In genomic region chr9:36401179-36401740, GRCh38 we compare ENCODE assay signal across 8 cellular contexts. TPM values are rescaled to one million over a fixed set of nuclear protein-coding genes. Genes with fewer than 3 reads are reported as not detected.
DNase-seq lines count a peak whose midpoint lies in the region; ATAC-seq and TF ChIP-seq lines count a peak whose summit lies in the region.

No MANE protein-coding gene starts in this region.

- peaks cover 56% of the 10 kb centered on the region for H3K79me2 ChIP-seq in osteoblast (ENCODE audit: insufficient read depth, low read length)

- H3K36me3 ChIP-seq in osteoblast (ENCODE audit: insufficient read depth, low read length): peaks cover 2% of the 10 kb centered on the region

- peaks cover 28% of the 10 kb centered on the region for H3K36me3 Mint-ChIP-seq in CD4-positive, alpha-beta T cell (ENCODE audit: low read depth)
- H3K36me3 Mint-ChIP-seq in activated naive CD8-positive, alpha-beta T cell: peaks cover 2% of the 10 kb centered on the region
- no peaks in the 10 kb centered on the region for H3K36me3 Mint-ChIP-seq in glutamatergic neuron (ENCODE audit: unreplicated experiment)

- peak; percentile 72 for ATAC-seq in CD4-positive, alpha-beta T cell (ENCODE audit: poor library complexity)
- ATAC-seq in GM18868 (IDR thresholded peaks at IDR 0.05; ENCODE audit: unreplicated experiment): peak; percentile 67
- peak; percentile 53 for ATAC-seq in HG03039 (IDR thresholded peaks at IDR 0.05; ENCODE audit: unreplicated experiment)

- H3K4me3 ChIP-seq in osteoblast (ENCODE audit: insufficient read depth, low read length): peak overlapping the region; percentile 90

- peak overlapping the region; percentile 98 for H3K27ac ChIP-seq in CD4-positive, alpha-beta T cell (ENCODE audit: low read depth, low read length)
- peak overlapping the region; percentile 59 for H3K27ac ChIP-seq in osteoblast (ENCODE audit: low read depth, low read length)

- no peaks in the 10 kb centered on the region for H3K27me3 ChIP-seq in CD4-positive, alpha-beta T cell (ENCODE audit: control insufficient read depth, insufficient read depth, low read length)
- no peaks in the 10 kb centered on the region for H3K27me3 ChIP-seq in osteoblast (ENCODE audit: insufficient read depth, low read length)

- peaks cover 25% of the 10 kb centered on the region for H3K4me1 ChIP-seq in osteoblast (ENCODE audit: insufficient read depth, low read length)

- no peaks in the 10 kb centered on the region for H3K9me3 Mint-ChIP-seq in CD4-positive, alpha-beta T cell
- H3K9me3 Mint-ChIP-seq in activated naive CD8-positive, alpha-beta T cell (ENCODE audit: low read depth): no peaks in the 10 kb centered on the region
- H3K9me3 Mint-ChIP-seq in glutamatergic neuron (ENCODE audit: unreplicated experiment): peaks cover 11% of the 10 kb centered on the region

- POLR2A ChIA-PET in CD4-positive, alpha-beta T cell (lab: Charles Lee): interaction anchor here (0.6 to 2.4 kb wide), 6 partner anchors 9 to 365 kb away, joined by 3 to 22 read pairs (median 4); no protein-coding TSS in a partner anchor

- intact Hi-C loops in CD4-positive, alpha-beta T cell (cut with DNase I, micrococcal nuclease): loop anchor here (1.0 to 10.0 kb wide), 5 partner anchors 86 to 464 kb away; partner anchors contain the start of genes CLTA (in 1 of the 2), GNE (in 1 of the 2) and MELK (in 1 of the 2)

- no peak for TF ChIP-seq CTCF in CD4-positive, alpha-beta T cell (IDR thresholded peaks at IDR 0.05)
- TF ChIP-seq CTCF in glutamatergic neuron (IDR thresholded peaks at IDR 0.05; ENCODE audit: partially characterized antibody, unreplicated experiment) (no peak), osteoblast (IDR thresholded peaks at IDR 0.05; ENCODE audit: extremely low read depth, low read depth, low read length) (no peak)

- CTCF ChIA-PET in CD4-positive, alpha-beta T cell (lab: Charles Lee): no interaction called here

- peak in 4 of 10 experiments; percentile 4 to 69 (median 67) for DNase-seq in CD4-positive, alpha-beta T cell
- DNase-seq in NCI-H460 (ENCODE audit: extremely low read depth, low read depth) (peak; percentile 46), glutamatergic neuron (no peak), osteoblast (ENCODE audit: insufficient read length, low spot score, missing footprints) (peak; percentile 97)
- no peak for DNase-seq in stimulated activated CD4-positive, alpha-beta T cell treated with anti-CD3 and anti-CD28 coated beads, Interleukin-15, amount 100 ng/mL, for 24 hours

- H3K4me3 Mint-ChIP-seq in CD4-positive, alpha-beta T cell: peak overlapping the region; percentile 92
- H3K4me3 Mint-ChIP-seq in activated naive CD8-positive, alpha-beta T cell: peak overlapping the region; percentile 87
- peak overlapping the region; percentile 87 for H3K4me3 Mint-ChIP-seq in glutamatergic neuron (ENCODE audit: unreplicated experiment)

- no peaks in the 10 kb centered on the region for H3K27me3 Mint-ChIP-seq in CD4-positive, alpha-beta T cell
- H3K27me3 Mint-ChIP-seq in activated naive CD8-positive, alpha-beta T cell: no peaks in the 10 kb centered on the region
- peaks cover 9% of the 10 kb centered on the region for H3K27me3 Mint-ChIP-seq in glutamatergic neuron (ENCODE audit: unreplicated experiment)

- H3K4me1 Mint-ChIP-seq in CD4-positive, alpha-beta T cell (ENCODE audit: low read depth): peaks cover 47% of the 10 kb centered on the region
- H3K4me1 Mint-ChIP-seq in activated naive CD8-positive, alpha-beta T cell (ENCODE audit: low read depth): peaks cover 34% of the 10 kb centered on the region
- H3K4me1 Mint-ChIP-seq in glutamatergic neuron (ENCODE audit: low read depth, unreplicated experiment): peaks cover 18% of the 10 kb centered on the region

- H3K9me3 ChIP-seq in CD4-positive, alpha-beta T cell (ENCODE audit: control insufficient read depth, low read length): no peaks in the 10 kb centered on the region
- H3K9me3 ChIP-seq in osteoblast (ENCODE audit: low read depth, low read length): no peaks in the 10 kb centered on the region

- peak overlapping the region; percentile 99 for H3K4me2 ChIP-seq in osteoblast (ENCODE audit: insufficient read depth, low read length)

- peaks cover 15% of the 10 kb centered on the region for H4K20me1 ChIP-seq in osteoblast (ENCODE audit: insufficient read depth, low read length)

- peak overlapping the region; percentile 94 for H3K27ac Mint-ChIP-seq in CD4-positive, alpha-beta T cell
- peak overlapping the region; percentile 92 for H3K27ac Mint-ChIP-seq in activated naive CD8-positive, alpha-beta T cell
- peak overlapping the region; percentile 92 for H3K27ac Mint-ChIP-seq in glutamatergic neuron (ENCODE audit: unreplicated experiment)

- peak overlapping the region; percentile 91 for H2AFZ ChIP-seq in osteoblast (ENCODE audit: low read length)

RNA-seq across cellular contexts. Expression of gene RNF38, which starts 1.2 kb away (rescaled TPM):
- total RNA-seq in CD4-positive, alpha-beta T cell: 100 to 1,000 TPM in 1 of 2 experiments, 10 to 100 TPM in 1; 88.1 to 104 TPM
- 6.6 and 6.8 TPM in 2 replicates for total RNA-seq in NCI-H460 (2014; rRNA removed; shearing (Covaris generic))
- 6.3 and 12.5 TPM in 2 replicates for polyA plus RNA-seq in NCI-H460 (2014; cell fraction: nucleus; rRNA removed)
- 129 TPM for total RNA-seq in glutamatergic neuron (ENCODE audit: unreplicated experiment)
- total RNA-seq in osteoblast: 12.4 and 12.7 TPM in 2 replicates

Comparison
In these comparisons a context has a peak if more than half of its experiments do, and no peak if none do; other contexts are left out.
1. DNase-seq: peak in NCI-H460 (single experiment) and osteoblast (single experiment); none in glutamatergic neuron (single experiment) and stimulated activated CD4-positive, alpha-beta T cell treated with anti-CD3 and anti-CD28 coated beads, Interleukin-15, amount 100 ng/mL, for 24 hours (single experiment).
2. Peak in every context shown above with its lines, with median percentiles within 50 percentile points of each other: ATAC-seq, H3K27ac Mint-ChIP-seq and H3K4me3 Mint-ChIP-seq.